9 cellular contexts compared by ENCODE assay signal in genomic region chr2:101327863-101328394, GRCh38. TPM values are rescaled to one million over a fixed set of nuclear protein-coding genes. Genes with fewer than 3 reads are reported as not detected.
DNase-seq lines count a peak whose midpoint lies in the region; TF ChIP-seq lines count a peak whose summit lies in the region.
"Had no signal": no experiment of that assay in that cellular context is flagged by ENCODE, and none has a peak within 500 bp of the region (broad histone marks: within the 10 kb centered on the region; RNA-seq: fewer than 3 reads in every experiment).

No MANE protein-coding gene starts in this region.

- H3K36me3 ChIP-seq in GM23248 (ENCODE audit: low read depth), result no peaks in the 10 kb centered on the region
- no peaks in the 10 kb centered on the region for H3K36me3 ChIP-seq in adrenal gland (replicated peaks in 1 of 2)
- H3K36me3 ChIP-seq in mesendoderm (ENCODE audit: control insufficient read depth, insufficient read depth, low read length), result no peaks in the 10 kb centered on the region
- no peaks in the 10 kb centered on the region for H3K36me3 ChIP-seq in testis (ENCODE audit: low read depth, missing control alignments)

- no peaks in the 10 kb centered on the region for H3K9me2 ChIP-seq in GM23248 (ENCODE audit: insufficient read depth)

- in situ Hi-C loops in GM23248 (cut with MboI), result no loop called here

- H3K4me3 ChIP-seq in GM23248 (no peak overlapping the region), adrenal gland (no peak overlapping the region), mesendoderm (ENCODE audit: low read length) (no peak overlapping the region), testis (no peak overlapping the region)

- H3K56ac ChIP-seq in mesendoderm (ENCODE audit: low read length), result peak overlapping the region; percentile 17

- H3K9ac ChIP-seq in GM23248, result no peak overlapping the region
- H3K9ac ChIP-seq in mesendoderm (ENCODE audit: low read length), result no peak overlapping the region

- DNase-seq in GM23248 (no peak), adrenal gland (no peak), mesendoderm (peak; percentile 88), NCI-H2227 (lab: John Stamatoyannopoulos, UW; ENCODE audit: unreplicated experiment) (no peak), DMS 273 treated with DMSO at 0.1 percent for 48 hours (lab: John Stamatoyannopoulos, UW) (no peak), SW480 (ENCODE audit: low spot score) (no peak), testis (no peak)
- DNase-seq: naive B cell had no signal

- H4K8ac ChIP-seq in mesendoderm (ENCODE audit: low read depth, low read length), result no peak overlapping the region

- 66 to 70% methylated on average over 5 of the region's 5 CpGs for whole genome bisulfite sequencing in GM23248 (ENCODE audit: low coverage in 1 of 2, low lambda C conversion rate in 2 of 2, missing lambda C conversion rate in 2 of 2), 2 experiments
- 58 to 65% (median 61%) methylated on average over 5 of the region's 5 CpGs for WGBS in adrenal gland, 4 donors
- no CpG with 5 or more reads among the region's 5 CpGs for WGBS in mesendoderm (ENCODE audit: extremely low coverage, insufficient coverage, low lambda C conversion rate)
- 70 to 73% methylated on average over 5 of the region's 5 CpGs for WGBS in testis, 2 donors

- peak overlapping the region; percentile 68 for H3K27ac ChIP-seq in C4-2B
- H3K27ac ChIP-seq in GM23248, result no peak overlapping the region
- H3K27ac ChIP-seq in adrenal gland, result peak overlapping the region in 3 of 5 donors; percentile 29 to 77 (median 53)
- H3K27ac ChIP-seq in mesendoderm (ENCODE audit: low read depth, low read length), result no peak overlapping the region
- H3K27ac ChIP-seq in testis, result peak overlapping the region in 1 of 2 donors; percentile 4

- H3K18ac ChIP-seq in mesendoderm (ENCODE audit: low read length), result no peak overlapping the region

- H3K4me1 ChIP-seq in GM23248 (ENCODE audit: insufficient read depth) (peaks cover 6% of the 10 kb centered on the region; the same call in 1 of the 2 replicates), adrenal gland (replicated peaks in 1 of 2) (peaks cover 0 to 11% of the 10 kb centered on the region in 2 donors), mesendoderm (ENCODE audit: control insufficient read depth, low read depth, low read length) (peaks cover 15% of the 10 kb centered on the region), testis (peaks cover 3% of the 10 kb centered on the region)

- intact Hi-C loops in adrenal gland (cut with DNase I) (no loop called here), testis (cut with DNase I; ENCODE audit: low total_unique reads) (no loop called here)

- H2BK15ac ChIP-seq in mesendoderm (replicated peaks; ENCODE audit: low read depth), result no peak overlapping the region

- no peak overlapping the region for H4K5ac ChIP-seq in mesendoderm (ENCODE audit: low read length)

- H3K9me3 ChIP-seq in GM23248 (ENCODE audit: low read depth), result no peaks in the 10 kb centered on the region
- peaks cover 0 to 5% (median 0%) of the 10 kb centered on the region in 3 donors for H3K9me3 ChIP-seq in adrenal gland (replicated peaks in 1 of 3)
- H3K9me3 ChIP-seq in testis, result no peaks in the 10 kb centered on the region

- H3F3A ChIP-seq in GM23248 (ENCODE audit: insufficient read depth), result peaks cover 7% of the 10 kb centered on the region

- no peaks in the 10 kb centered on the region for H4K20me1 ChIP-seq in GM23248 (ENCODE audit: insufficient read depth)

- TF ChIP-seq CTCF in C4-2B (conservative IDR thresholded peaks at IDR 0.05) (no peak), adrenal gland (IDR thresholded peaks at IDR 0.05) (no peak), testis (IDR thresholded peaks at IDR 0.05) (no peak)

- H2AK5ac ChIP-seq in mesendoderm (ENCODE audit: low read length), result no peak overlapping the region

- H3K79me2 ChIP-seq in GM23248 (ENCODE audit: insufficient read depth), result no peaks in the 10 kb centered on the region
- H3K79me2 ChIP-seq in mesendoderm (ENCODE audit: control insufficient read depth, insufficient read depth, low read length), result no peaks in the 10 kb centered on the region

- H2AFZ ChIP-seq in GM23248, result peak overlapping the region; percentile 85

- H3K27me3 ChIP-seq in GM23248 (replicated peaks; ENCODE audit: insufficient read depth) (no peaks in the 10 kb centered on the region), adrenal gland (no peaks in the 10 kb centered on the region), mesendoderm (ENCODE audit: insufficient read depth, low read length, poor library complexity) (no peaks in the 10 kb centered on the region), testis (no peaks in the 10 kb centered on the region)

- no peak overlapping the region for H3K23ac ChIP-seq in mesendoderm (ENCODE audit: low read length)

- no peak overlapping the region for H2BK120ac ChIP-seq in mesendoderm (ENCODE audit: low read depth, low read length)

- H3K4me2 ChIP-seq in GM23248 (ENCODE audit: unreplicated experiment) (no peak overlapping the region), mesendoderm (ENCODE audit: low read length) (no peak overlapping the region)

- no peak overlapping the region for H3K4ac ChIP-seq in mesendoderm (ENCODE audit: low read depth, low read length)

- H3K79me1 ChIP-seq in mesendoderm (ENCODE audit: low read length), result no peaks in the 10 kb centered on the region

- no peak overlapping the region for H2BK5ac ChIP-seq in mesendoderm (ENCODE audit: low read length)

- TF ChIP-seq POLR2A in adrenal gland (IDR thresholded peaks at IDR 0.05) (no peak), testis (IDR thresholded peaks at IDR 0.05) (no peak)

RNA-seq across cellular contexts. Expression of gene RNF149, which starts 19.4 kb away (rescaled TPM):
- 54.1 and 58.1 TPM in 2 replicates for total RNA-seq in GM23248 (2014; rRNA removed; shearing (Covaris generic))
- polyA plus RNA-seq in GM23248 (2016; fragmentation: Nextera tagmentation; extraction: Ambion mirVana), result 48.9 and 51.9 TPM in 2 replicates
- total RNA-seq in adrenal gland, result 10 to 100 TPM; 38.4 to 98.4 (median 59.0) TPM
- polyA plus RNA-seq in adrenal gland, result 10 to 100 TPM; 31.5 to 48.5 (median 39.5) TPM
- 11.3 TPM for polyA plus RNA-seq in mesendoderm (2013, experiment 1 of 2)
- polyA plus RNA-seq in mesendoderm (2013, experiment 2 of 2), result 11.5 TPM
- total RNA-seq in testis, result 100 to 1,000 TPM in 1 of 2 donors, 10 to 100 TPM in 1; 95.0 to 107 TPM
- 58.0 TPM for polyA plus RNA-seq in testis (ENCODE audit: insufficient read depth, low read depth, low replicate concordance)

RNA-seq across cellular contexts. Expression of gene CREG2, which starts 59.4 kb away (rescaled TPM):
- under 0.01 and 0.22 TPM in 2 replicates for total RNA-seq in GM23248 (2014; rRNA removed; shearing (Covaris generic))
- polyA plus RNA-seq in GM23248 (2016; fragmentation: Nextera tagmentation; extraction: Ambion mirVana), result 0.15 TPM in 1 of 2 replicates, not detected in the other
- under 1 TPM in 2 of 8 donors, not detected in 6; 0.25 to 0.55 TPM for total RNA-seq in adrenal gland
- under 1 TPM in 1 of 3 donors, not detected in 2; 0.02 TPM for polyA plus RNA-seq in adrenal gland
- 0.08 TPM for polyA plus RNA-seq in mesendoderm (2013, experiment 1 of 2)
- 0.08 TPM for polyA plus RNA-seq in mesendoderm (2013, experiment 2 of 2)
- total RNA-seq in testis, result under 1 TPM; 0.19 to 0.47 TPM
- 0.42 TPM for polyA plus RNA-seq in testis (ENCODE audit: insufficient read depth, low read depth, low replicate concordance)

Comparison
In these comparisons a context has a peak if more than half of its experiments do, and no peak if none do; other contexts are left out.
1. H3K27ac ChIP-seq: peak in C4-2B (single experiment) and adrenal gland (3 of 5); none in GM23248 (single experiment) and mesendoderm (single experiment).